10 cellular contexts compared by ENCODE assay signal in genomic region chr1:27863552-27863943, GRCh38. TPM values are rescaled to one million over a fixed set of nuclear protein-coding genes. Genes with fewer than 3 reads are reported as not detected.
DNase-seq lines count a peak whose midpoint lies in the region; ATAC-seq, FAIRE-seq and TF ChIP-seq lines count a peak whose summit lies in the region.
"Had no signal": no experiment of that assay in that cellular context is flagged by ENCODE, and none has a peak within 500 bp of the region (broad histone marks: within the 10 kb centered on the region; RNA-seq: fewer than 3 reads in every experiment).

No MANE protein-coding gene starts in this region.

- TF ChIP-seq POLR2A in transverse colon (IDR thresholded peaks at IDR 0.05): no peak

- no peak overlapping the region for H2BK120ac ChIP-seq in mesenchymal stem cell (ENCODE audit: low read depth, low read length)

- no peak for FAIRE-seq in astrocyte (lab: Jason Lieb, UNC)

- H3K36me3 Mint-ChIP-seq in activated naive CD8-positive, alpha-beta T cell treated with anti-CD3 and anti-CD28 coated beads, Interleukin-2, amount 10 ng/mL, durations not matched to agents 7 days and 5 days: no peaks in the 10 kb centered on the region
- no peaks in the 10 kb centered on the region for H3K36me3 Mint-ChIP-seq in activated naive CD8-positive, alpha-beta T cell treated with anti-CD3 and anti-CD28 coated beads for 36 hours
- H3K36me3 Mint-ChIP-seq in astrocyte (ENCODE audit: low read depth, unreplicated experiment): no peaks in the 10 kb centered on the region

- H3K14ac ChIP-seq in mesenchymal stem cell (ENCODE audit: low read length in 2 of 2): no peak overlapping the region

- H4K20me1 ChIP-seq in astrocyte (ENCODE audit: insufficient read depth, low read length): no peaks in the 10 kb centered on the region

- POLR2A ChIA-PET in activated naive CD8-positive, alpha-beta T cell treated with anti-CD3 and anti-CD28 coated beads, Interleukin-2, amount 10 ng/mL, durations not matched to agents 7 days and 5 days (lab: Charles Lee): interaction anchor here (1.0 kb wide), 1 partner anchor 9 kb away, joined by 3 read pairs; the partner anchor contains the start of gene THEMIS2

- in situ Hi-C loops in transverse colon (cut with MboI; ENCODE audit: low pct_ligation_motif_present in 1 of 4, low pct_unique_long_range_greater_than_20kb in 1 of 4, low sequenced_read_pairs in 3 of 4): loop anchor here in 3 of 4 donors (5.0 to 25.0 kb wide), 4 partner anchors 111 to 349 kb away; no protein-coding TSS in a partner anchor

- no peak for ATAC-seq in activated naive CD8-positive, alpha-beta T cell treated with anti-CD3 and anti-CD28 coated beads, Interleukin-2, amount 10 ng/mL, durations not matched to agents 7 days and 5 days (ENCODE audit: low read depth)
- ATAC-seq in HG03280 (IDR thresholded peaks at IDR 0.05; ENCODE audit: unreplicated experiment) (no peak), GM18909 (IDR thresholded peaks at IDR 0.05; ENCODE audit: poor library complexity, unreplicated experiment) (no peak)

- H3K18ac ChIP-seq in mesenchymal stem cell (ENCODE audit: low read depth in 1 of 2, low read length in 2 of 2): peak overlapping the region in 1 of 2 experiments; percentile 55

- no peaks in the 10 kb centered on the region for H3K27me3 Mint-ChIP-seq in activated naive CD8-positive, alpha-beta T cell treated with anti-CD3 and anti-CD28 coated beads, Interleukin-2, amount 10 ng/mL, durations not matched to agents 7 days and 5 days
- no peaks in the 10 kb centered on the region for H3K27me3 Mint-ChIP-seq in activated naive CD8-positive, alpha-beta T cell treated with anti-CD3 and anti-CD28 coated beads for 36 hours
- peaks cover 6% of the 10 kb centered on the region for H3K27me3 Mint-ChIP-seq in astrocyte (ENCODE audit: low read depth, unreplicated experiment)

- no peak overlapping the region for H3K23ac ChIP-seq in mesenchymal stem cell (ENCODE audit: low read length in 2 of 2)

- no peak overlapping the region for H3K4me3 Mint-ChIP-seq in activated naive CD8-positive, alpha-beta T cell treated with anti-CD3 and anti-CD28 coated beads, Interleukin-2, amount 10 ng/mL, durations not matched to agents 7 days and 5 days
- no peak overlapping the region for H3K4me3 Mint-ChIP-seq in activated naive CD8-positive, alpha-beta T cell treated with anti-CD3 and anti-CD28 coated beads for 36 hours
- H3K4me3 Mint-ChIP-seq in astrocyte (ENCODE audit: unreplicated experiment): no peak overlapping the region

- H2BK15ac ChIP-seq in mesenchymal stem cell (ENCODE audit: low read depth, poor library complexity, severe bottlenecking): peak overlapping the region; percentile 30

- no peak overlapping the region for H4K8ac ChIP-seq in mesenchymal stem cell (ENCODE audit: low read length)

- H3K27ac Mint-ChIP-seq in activated naive CD8-positive, alpha-beta T cell treated with anti-CD3 and anti-CD28 coated beads, Interleukin-2, amount 10 ng/mL, durations not matched to agents 7 days and 5 days: peak overlapping the region; percentile 53
- H3K27ac Mint-ChIP-seq in activated naive CD8-positive, alpha-beta T cell treated with anti-CD3 and anti-CD28 coated beads for 36 hours: no peak overlapping the region
- H3K27ac Mint-ChIP-seq in astrocyte (ENCODE audit: unreplicated experiment): peak overlapping the region; percentile 26

- H3K4me1 ChIP-seq in astrocyte (ENCODE audit: insufficient read depth, low read length) (peaks cover 12% of the 10 kb centered on the region), mesenchymal stem cell (ENCODE audit: control insufficient read depth, insufficient read depth, low read depth, low read length) (peaks cover 19% of the 10 kb centered on the region), transverse colon (peaks cover 0 to 7% (median under 1%) of the 10 kb centered on the region in 4 donors), ascending aorta (no peaks in the 10 kb centered on the region)

- WGBS in mesenchymal stem cell: no CpG with 5 or more reads among the region's 1 CpG
- 60 to 72% methylated on average over 1 of the region's 1 CpG for WGBS in transverse colon (ENCODE audit: low coverage in 1 of 2), 2 donors

- H3K4me2 ChIP-seq in astrocyte (ENCODE audit: low read length) (peak overlapping the region; percentile 50), mesenchymal stem cell (ENCODE audit: low read length, poor library complexity, severe bottlenecking) (no peak overlapping the region)

- H2AFZ ChIP-seq in astrocyte (ENCODE audit: low read depth, low read length) (no peak overlapping the region), mesenchymal stem cell (ENCODE audit: low read depth, low read length) (no peak overlapping the region)

- H3K27me3 ChIP-seq in astrocyte (ENCODE audit: insufficient read depth, low read length) (no peaks in the 10 kb centered on the region), mesenchymal stem cell (ENCODE audit: control insufficient read depth in 1 of 2, insufficient read depth in 1 of 2, low read length in 2 of 2) (no peaks in the 10 kb centered on the region), transverse colon (no peaks in the 10 kb centered on the region), ascending aorta (no peaks in the 10 kb centered on the region)

- no peak overlapping the region for H2BK12ac ChIP-seq in mesenchymal stem cell (ENCODE audit: low read length in 2 of 2)

- H4K91ac ChIP-seq in mesenchymal stem cell (ENCODE audit: low read length): no peak overlapping the region

- H3K4ac ChIP-seq in mesenchymal stem cell (ENCODE audit: low read depth in 1 of 2, low read length in 2 of 2): no peak overlapping the region

- no peak overlapping the region for H2BK5ac ChIP-seq in mesenchymal stem cell (ENCODE audit: low read depth, low read length, poor library complexity, severe bottlenecking)

- TF ChIP-seq EP300 in transverse colon (IDR thresholded peaks at IDR 0.05; ENCODE audit: low read depth): no peak

- H3K27ac ChIP-seq in astrocyte (ENCODE audit: low read depth, low read length) (peak overlapping the region; percentile 47), mesenchymal stem cell (ENCODE audit: low read length, poor library complexity, severe bottlenecking) (no peak overlapping the region), transverse colon (peak overlapping the region; percentile 36 to 57 (median 55)), ascending aorta (peak overlapping the region in 1 of 2 donors; percentile 54)

- TF ChIP-seq CTCF in astrocyte (IDR thresholded peaks at IDR 0.05; ENCODE audit: insufficient read depth, low read depth, low read length): no peak
- TF ChIP-seq CTCF in transverse colon (IDR thresholded peaks at IDR 0.05): no peak
- TF ChIP-seq CTCF in ascending aorta (IDR thresholded peaks at IDR 0.05): no peak

- H2AK5ac ChIP-seq in mesenchymal stem cell (ENCODE audit: low read length, severe bottlenecking): no peak overlapping the region

- no peaks in the 10 kb centered on the region for H3K79me1 ChIP-seq in mesenchymal stem cell (replicated peaks; ENCODE audit: low read length, poor library complexity, severe bottlenecking)

- no peak for DNase-seq in activated naive CD8-positive, alpha-beta T cell treated with anti-CD3 and anti-CD28 coated beads, Interleukin-2, amount 10 ng/mL, durations not matched to agents 7 days and 5 days
- DNase-seq in activated naive CD8-positive, alpha-beta T cell treated with anti-CD3 and anti-CD28 coated beads for 36 hours: no peak
- DNase-seq in astrocyte (ENCODE audit: low read depth) (no peak), mesenchymal stem cell (no peak), transverse colon (no peak), ascending aorta (ENCODE audit: low spot score in 2 of 2) (no peak)
- DNase-seq: cortex of kidney, NCI-H1694 treated with DMSO at 0.1 percent for 48 hours had no signal

- H3K9me3 ChIP-seq in astrocyte (ENCODE audit: insufficient read depth, low read depth, low read length) (no peaks in the 10 kb centered on the region), mesenchymal stem cell (ENCODE audit: control insufficient read depth, low read length) (no peaks in the 10 kb centered on the region), transverse colon (no peaks in the 10 kb centered on the region), ascending aorta (no peaks in the 10 kb centered on the region)

- no peaks in the 10 kb centered on the region for H3K9me3 Mint-ChIP-seq in activated naive CD8-positive, alpha-beta T cell treated with anti-CD3 and anti-CD28 coated beads, Interleukin-2, amount 10 ng/mL, durations not matched to agents 7 days and 5 days
- H3K9me3 Mint-ChIP-seq in activated naive CD8-positive, alpha-beta T cell treated with anti-CD3 and anti-CD28 coated beads for 36 hours: no peaks in the 10 kb centered on the region
- no peaks in the 10 kb centered on the region for H3K9me3 Mint-ChIP-seq in astrocyte (ENCODE audit: unreplicated experiment)

- peaks cover 23% of the 10 kb centered on the region for H3K4me1 Mint-ChIP-seq in activated naive CD8-positive, alpha-beta T cell treated with anti-CD3 and anti-CD28 coated beads, Interleukin-2, amount 10 ng/mL, durations not matched to agents 7 days and 5 days
- peaks cover 24% of the 10 kb centered on the region for H3K4me1 Mint-ChIP-seq in activated naive CD8-positive, alpha-beta T cell treated with anti-CD3 and anti-CD28 coated beads for 36 hours
- H3K4me1 Mint-ChIP-seq in astrocyte (ENCODE audit: low read depth, unreplicated experiment): peaks cover 9% of the 10 kb centered on the region

- H3K4me3 ChIP-seq in astrocyte (ENCODE audit: insufficient read depth, low read depth, low read length) (no peak overlapping the region), mesenchymal stem cell (ENCODE audit: insufficient read depth in 1 of 2, low read depth in 1 of 2, low read length in 2 of 2) (no peak overlapping the region), transverse colon (no peak overlapping the region), ascending aorta (no peak overlapping the region)

- no peaks in the 10 kb centered on the region for H3K79me2 ChIP-seq in astrocyte (ENCODE audit: insufficient read depth, low read length)

- peak overlapping the region; percentile 44 for H3K9ac ChIP-seq in astrocyte (ENCODE audit: low read length)
- H3K9ac ChIP-seq in mesenchymal stem cell (ENCODE audit: low read length): peak overlapping the region; percentile 84

- intact Hi-C loops in transverse colon (cut with DNase I; ENCODE audit: low total_unique reads): loop anchor here (5.0 kb wide), 1 partner anchor 114 kb away; no protein-coding TSS in a partner anchor
- intact Hi-C loops in ascending aorta (cut with DNase I): no loop called here

- H3K36me3 ChIP-seq in astrocyte (ENCODE audit: insufficient read depth, low read length) (no peaks in the 10 kb centered on the region), mesenchymal stem cell (ENCODE audit: control insufficient read depth in 1 of 2, insufficient read depth in 2 of 2, low read depth in 1 of 2, low read length in 2 of 2) (no peaks in the 10 kb centered on the region), transverse colon (no peaks in the 10 kb centered on the region), ascending aorta (no peaks in the 10 kb centered on the region)

RNA-seq across cellular contexts. Expression of gene THEMIS2, which starts 8.8 kb away (rescaled TPM):
- total RNA-seq in activated naive CD8-positive, alpha-beta T cell treated with anti-CD3 and anti-CD28 coated beads, Interleukin-2, amount 10 ng/mL, durations not matched to agents 7 days and 5 days: 10 to 100 TPM; 35.4 to 40.5 TPM
- total RNA-seq in activated naive CD8-positive, alpha-beta T cell treated with anti-CD3 and anti-CD28 coated beads for 36 hours: 10 to 100 TPM; 18.9 to 19.6 TPM
- total RNA-seq in astrocyte (0.79 and 1.3 TPM in 2 replicates), transverse colon (10 to 100 TPM in 3 of 4 donors, under 1 TPM in 1; 1.00 to 27.9 (median 18.6) TPM), ascending aorta (206 TPM)
- polyA plus RNA-seq in mesenchymal stem cell (2013, experiment 1 of 2): 5.9 TPM
- 5.3 TPM for polyA plus RNA-seq in mesenchymal stem cell (2013, experiment 2 of 2)

RNA-seq across cellular contexts. Expression of gene PPP1R8, which starts 33.0 kb away (rescaled TPM):
- 10 to 100 TPM; 52.9 to 54.4 TPM for total RNA-seq in activated naive CD8-positive, alpha-beta T cell treated with anti-CD3 and anti-CD28 coated beads, Interleukin-2, amount 10 ng/mL, durations not matched to agents 7 days and 5 days
- total RNA-seq in activated naive CD8-positive, alpha-beta T cell treated with anti-CD3 and anti-CD28 coated beads for 36 hours: 10 to 100 TPM; 60.0 to 70.5 TPM
- total RNA-seq in astrocyte: 35.6 and 37.6 TPM in 2 replicates
- 34.6 TPM for polyA plus RNA-seq in mesenchymal stem cell (2013, experiment 1 of 2)
- 34.0 TPM for polyA plus RNA-seq in mesenchymal stem cell (2013, experiment 2 of 2)
- total RNA-seq in transverse colon: 10 to 100 TPM; 15.1 to 32.9 (median 28.0) TPM
- 7.1 TPM for total RNA-seq in ascending aorta

RNA-seq across cellular contexts. Expression of gene RPA2, which starts 50.8 kb away (rescaled TPM):
- total RNA-seq in activated naive CD8-positive, alpha-beta T cell treated with anti-CD3 and anti-CD28 coated beads, Interleukin-2, amount 10 ng/mL, durations not matched to agents 7 days and 5 days: 10 to 100 TPM; 72.1 to 73.7 TPM
- 100 to 1,000 TPM in 1 of 2 experiments, 10 to 100 TPM in 1; 89.4 to 102 TPM for total RNA-seq in activated naive CD8-positive, alpha-beta T cell treated with anti-CD3 and anti-CD28 coated beads for 36 hours
- total RNA-seq in astrocyte (18.0 and 19.4 TPM in 2 replicates), transverse colon (10 to 100 TPM in 3 of 4 donors, 1 to 10 TPM in 1; 2.0 to 26.6 (median 16.6) TPM), ascending aorta (36.8 TPM)
- polyA plus RNA-seq in mesenchymal stem cell (2013, experiment 1 of 2): 14.3 TPM
- polyA plus RNA-seq in mesenchymal stem cell (2013, experiment 2 of 2): 14.6 TPM
